In genomic region chr5:56819027-56819881, GRCh38 we compare ENCODE assay signal across 8 cellular contexts. TPM values are rescaled to one million over a fixed set of nuclear protein-coding genes. Genes with fewer than 3 reads are reported as not detected.
DNase-seq lines count a peak whose midpoint lies in the region; ATAC-seq, FAIRE-seq and TF ChIP-seq lines count a peak whose summit lies in the region.

No MANE protein-coding gene starts in this region.

- H3K4me3 ChIP-seq in GM23248 (no peak overlapping the region), endothelial cell of umbilical vein (replicated peaks in 1 of 3; ENCODE audit: insufficient read depth in 1 of 3, low read depth in 1 of 3, low read length in 3 of 3) (peak overlapping the region; percentile 19 to 85 (median 68)), rectal smooth muscle tissue (ENCODE audit: low read length) (peak overlapping the region; percentile 17)

- in situ Hi-C loops in GM23248 (cut with MboI): no loop called here

- FAIRE-seq in endothelial cell of umbilical vein (lab: Jason Lieb, UNC): no peak

- DNase-seq in GM23248 (no peak), SIG-M5 (lab: John Stamatoyannopoulos, UW) (peak; percentile 8), endothelial cell of umbilical vein (ENCODE audit: low read depth, low spot score) (peak; percentile 71), NCI-H2081 (lab: John Stamatoyannopoulos, UW) (no peak), retina (no peak), amniotic stem cell (lab: John Stamatoyannopoulos, UW) (no peak)

- no peaks in the 10 kb centered on the region for H3F3A ChIP-seq in GM23248 (ENCODE audit: insufficient read depth)

- H3K79me2 ChIP-seq in GM23248 (ENCODE audit: insufficient read depth) (peaks cover 80% of the 10 kb centered on the region), endothelial cell of umbilical vein (ENCODE audit: control insufficient read depth, insufficient read depth, low read length) (peaks cover 63% of the 10 kb centered on the region)

- H3K36me3 ChIP-seq in GM23248 (ENCODE audit: low read depth): no peaks in the 10 kb centered on the region
- H3K36me3 ChIP-seq in endothelial cell of umbilical vein (ENCODE audit: control insufficient read depth in 2 of 2, extremely low read depth in 1 of 2, insufficient read depth in 2 of 2, low read length in 2 of 2): no peaks in the 10 kb centered on the region
- H3K36me3 ChIP-seq in rectal smooth muscle tissue (ENCODE audit: control insufficient read depth, insufficient read depth, low read length): no peaks in the 10 kb centered on the region

- H2AFZ ChIP-seq in GM23248 (no peak overlapping the region), endothelial cell of umbilical vein (ENCODE audit: low read depth, low read length) (peak overlapping the region; percentile 81)

- H3K9me1 ChIP-seq in endothelial cell of umbilical vein (replicated peaks; ENCODE audit: control insufficient read depth, extremely low read depth, insufficient read depth, low read length): no peaks in the 10 kb centered on the region

- dilution Hi-C loops in endothelial cell of umbilical vein (cut with MboI; ENCODE audit: extremely low pct_ligation_motif_present, low sequenced_read_pairs): no loop called here

- no peaks in the 10 kb centered on the region for H3K27me3 ChIP-seq in GM23248 (replicated peaks; ENCODE audit: insufficient read depth)
- H3K27me3 ChIP-seq in endothelial cell of umbilical vein (ENCODE audit: control insufficient read depth in 2 of 2, insufficient read depth in 2 of 2, low read length in 2 of 2): peaks cover 0 to under 1% of the 10 kb centered on the region in 2 experiments
- no peaks in the 10 kb centered on the region for H3K27me3 ChIP-seq in rectal smooth muscle tissue (ENCODE audit: control insufficient read depth, insufficient read depth, low read length)

- no peak overlapping the region for H3K27ac ChIP-seq in GM23248
- H3K27ac ChIP-seq in endothelial cell of umbilical vein (ENCODE audit: insufficient read depth, low read depth, low read length): peak overlapping the region; percentile 61
- no peak overlapping the region for H3K27ac ChIP-seq in rectal smooth muscle tissue (ENCODE audit: low read depth, low read length)

- no TSS peak for BruUV-seq in endothelial cell of umbilical vein (replicated peaks; lab: Mats Ljungman, UMichigan)

- intact Hi-C loops in endothelial cell of umbilical vein (cut with micrococcal nuclease): loop anchor here (2.0 to 5.0 kb wide), 5 partner anchors 90 to 1592 kb away; partner anchors contain the start of genes GPBP1, MCIDAS and SETD9

- TF ChIP-seq POLR2A in endothelial cell of umbilical vein (IDR thresholded peaks at IDR 0.05; ENCODE audit: low read depth, low read length): no peak

- no peak overlapping the region for H3K9ac ChIP-seq in GM23248
- H3K9ac ChIP-seq in endothelial cell of umbilical vein (replicated peaks; ENCODE audit: extremely low read depth, insufficient read depth, low read length): peak overlapping the region; percentile 92
- no peak overlapping the region for H3K9ac ChIP-seq in rectal smooth muscle tissue (ENCODE audit: low read length)

- POLR2A ChIA-PET in endothelial cell of umbilical vein (lab: Charles Lee): no interaction called here

- TF ChIP-seq CTCF in endothelial cell of umbilical vein (IDR thresholded peaks at IDR 0.05; ENCODE audit: extremely low read depth in 1 of 2, insufficient read depth in 1 of 2, low read depth in 1 of 2, low read length in 2 of 2): no peak

- H3K4me2 ChIP-seq in GM23248 (ENCODE audit: unreplicated experiment) (peak overlapping the region; percentile 43), endothelial cell of umbilical vein (ENCODE audit: insufficient read depth, low read length) (peak overlapping the region; percentile 98)

- peaks cover 12% of the 10 kb centered on the region; the same call in 1 of the 2 replicates for H3K4me1 ChIP-seq in GM23248 (ENCODE audit: insufficient read depth)
- peaks cover 18% of the 10 kb centered on the region for H3K4me1 ChIP-seq in endothelial cell of umbilical vein (ENCODE audit: control insufficient read depth, extremely low read depth, insufficient read depth, low read length)
- H3K4me1 ChIP-seq in rectal smooth muscle tissue (ENCODE audit: control insufficient read depth, insufficient read depth, low read length): peaks cover 4% of the 10 kb centered on the region

- H3K9me3 ChIP-seq in GM23248 (ENCODE audit: low read depth) (no peaks in the 10 kb centered on the region), endothelial cell of umbilical vein (replicated peaks; ENCODE audit: control insufficient read depth, insufficient read depth, low read length) (no peaks in the 10 kb centered on the region)

- CTCF ChIA-PET in endothelial cell of umbilical vein (lab: Charles Lee): interaction anchor here (0.8 to 3.8 kb wide), 9 partner anchors 8 to 550 kb away, joined by 3 to 58 read pairs (median 5); no protein-coding TSS in a partner anchor

- H4K20me1 ChIP-seq in GM23248 (ENCODE audit: insufficient read depth) (no peaks in the 10 kb centered on the region), endothelial cell of umbilical vein (replicated peaks; ENCODE audit: control insufficient read depth, extremely low read depth, insufficient read depth, low read length) (no peaks in the 10 kb centered on the region)

- 91 to 94% methylated on average over 7 of the region's 7 CpGs for WGBS in GM23248 (ENCODE audit: low coverage in 1 of 2, low lambda C conversion rate in 2 of 2, missing lambda C conversion rate in 2 of 2), 2 experiments

- ATAC-seq in HG03571 (IDR thresholded peaks at IDR 0.05; ENCODE audit: unreplicated experiment): no peak

- H3K9me2 ChIP-seq in GM23248 (ENCODE audit: insufficient read depth): no peaks in the 10 kb centered on the region

TF ChIP-seq in endothelial cell of umbilical vein, 7 proteins besides CTCF, POLR2A, EP300 and RAD21:
- TF ChIP-seq POLR2AphosphoS5 (IDR thresholded peaks at IDR 0.05; ENCODE audit: insufficient read depth, low read depth, low read length) (no peak), FOS (IDR thresholded peaks at IDR 0.05; ENCODE audit: borderline replicate concordance, insufficient read depth, low read length) (no peak), MAX (IDR thresholded peaks at IDR 0.05; ENCODE audit: insufficient read depth, insufficient read length) (no peak), GATA2 (IDR thresholded peaks at IDR 0.05; ENCODE audit: insufficient read depth, insufficient read length, low read depth, low read length) (no peak), EZH2 (IDR thresholded peaks at IDR 0.05; ENCODE audit: borderline replicate concordance, low read depth, low read length, severe bottlenecking) (no peak), JUN (IDR thresholded peaks at IDR 0.05; ENCODE audit: borderline replicate concordance, insufficient read depth, insufficient read length, low read depth) (no peak), MYC (IDR thresholded peaks at IDR 0.05; ENCODE audit: low read depth, low read length) (no peak)

RNA-seq across cellular contexts. Expression of gene MAP3K1, which starts 3.9 kb away (rescaled TPM):
- 4.3 and 4.6 TPM in 2 replicates for total RNA-seq in GM23248 (2014; rRNA removed; shearing (Covaris generic))
- polyA plus RNA-seq in GM23248 (2016; fragmentation: Nextera tagmentation; extraction: Ambion mirVana) (1.7 and 1.8 TPM in 2 replicates), endothelial cell of umbilical vein (4.8 and 5.7 TPM in 2 replicates)
- 12.5 and 14.4 TPM in 2 replicates for total RNA-seq in endothelial cell of umbilical vein
- 4.7 and 4.8 TPM in 2 replicates for polyA plus RNA-seq in endothelial cell of umbilical vein (2011; cell fraction: cytosol; rRNA removed)
- polyA plus RNA-seq in endothelial cell of umbilical vein (2011; cell fraction: nucleus; rRNA removed): 23.0 and 23.5 TPM in 2 replicates
- polyA plus RNA-seq in endothelial cell of umbilical vein (2012): 4.6 and 5.4 TPM in 2 replicates
- polyA minus RNA-seq in endothelial cell of umbilical vein: 21.4 and 23.0 TPM in 2 replicates
- polyA minus RNA-seq in endothelial cell of umbilical vein (2011; cell fraction: cytosol; rRNA and poly(A)+ RNA removed): 11.6 TPM
- 26.7 and 39.2 TPM in 2 replicates for polyA minus RNA-seq in endothelial cell of umbilical vein (2011; cell fraction: nucleus; rRNA and poly(A)+ RNA removed)

Comparison
In these comparisons a context has a peak if more than half of its experiments do, and no peak if none do; other contexts are left out.
1. DNase-seq: peak in SIG-M5 (single experiment) and endothelial cell of umbilical vein (single experiment); none in GM23248 (single experiment), NCI-H2081 (0 of 2), retina (single experiment) and amniotic stem cell (single experiment).